ENCODE assay signal across 8 cellular contexts in genomic region chr19:49808762-49809154, GRCh38. TPM values are rescaled to one million over a fixed set of nuclear protein-coding genes. Genes with fewer than 3 reads are reported as not detected.
A peak's percentile ranks its signal among the peaks of the same experiment; 100 is the strongest.
DNase-seq lines count a peak whose midpoint lies in the region; ATAC-seq and TF ChIP-seq lines count a peak whose summit lies in the region.

No MANE protein-coding gene starts in this region.

- peak; percentile 95 for DNase-seq in GM20000 (ENCODE audit: low spot score)
- peak; percentile 88 for DNase-seq in OCI-LY7 (ENCODE audit: low spot score)
- peak; percentile 85 for DNase-seq in fibroblast of gingiva (ENCODE audit: low read depth)
- peak; percentile 63 to 69 for DNase-seq in stimulated activated CD8-positive, alpha-beta memory T cell treated with anti-CD3 and anti-CD28 coated beads, Interleukin-4, amount 100 ng/mL, for 4 hours (ENCODE audit: low read depth in 2 of 2, low spot score in 1 of 2)

- CTCF ChIA-PET in OCI-LY7 (lab: Charles Lee; ENCODE audit: unreplicated experiment), result no interaction called here

- peak overlapping the region; percentile 61 for H3K4me3 ChIP-seq in OCI-LY7 (ENCODE audit: low read depth, low read length, poor library complexity, severe bottlenecking)
- H3K4me3 ChIP-seq in muscle layer of duodenum (ENCODE audit: low read depth in 1 of 2, low read length in 2 of 2), result peak overlapping the region; percentile 59 to 87

- no peaks in the 10 kb centered on the region for H3K79me2 ChIP-seq in OCI-LY7 (ENCODE audit: insufficient read depth, low read depth, low read length)

- peak; percentile 50 for ATAC-seq in activated T-helper 17 cell treated with anti-CD3 and anti-CD28 coated beads, Interleukin-2, amount 50 U/mL, for 72 hours (replicated peaks)
- ATAC-seq in GM21447 (IDR thresholded peaks at IDR 0.05; ENCODE audit: unreplicated experiment) (no peak), HG03469 (IDR thresholded peaks at IDR 0.05; ENCODE audit: unreplicated experiment) (no peak)

- H3K27ac ChIP-seq in OCI-LY7 (ENCODE audit: low read depth, low read length, poor library complexity, severe bottlenecking) (no peak overlapping the region), muscle layer of duodenum (ENCODE audit: low read length) (no peak overlapping the region)

- peak overlapping the region; percentile 66 for H3K4me2 ChIP-seq in OCI-LY7 (ENCODE audit: low read length)

- H4K20me1 ChIP-seq in OCI-LY7 (ENCODE audit: insufficient read depth, low read length), result no peaks in the 10 kb centered on the region

- H3K9me3 ChIP-seq in OCI-LY7 (ENCODE audit: low read length), result no peaks in the 10 kb centered on the region
- H3K9me3 ChIP-seq in muscle layer of duodenum (ENCODE audit: control insufficient read depth in 1 of 2, low read length in 2 of 2), result no peaks in the 10 kb centered on the region

- H3K4me3 Mint-ChIP-seq in activated T-helper 17 cell treated with anti-CD3 and anti-CD28 coated beads, Interleukin-2, amount 50 U/mL, for 72 hours, result peak overlapping the region; percentile 86

- POLR2A ChIA-PET in OCI-LY7 (lab: Charles Lee), result no interaction called here

- H3K4me1 Mint-ChIP-seq in activated T-helper 17 cell treated with anti-CD3 and anti-CD28 coated beads, Interleukin-2, amount 50 U/mL, for 72 hours, result peaks cover 17% of the 10 kb centered on the region

- H3K9me2 ChIP-seq in OCI-LY7 (ENCODE audit: insufficient read depth, low read length), result no peaks in the 10 kb centered on the region

- H3K9me3 Mint-ChIP-seq in activated T-helper 17 cell treated with anti-CD3 and anti-CD28 coated beads, Interleukin-2, amount 50 U/mL, for 72 hours, result no peaks in the 10 kb centered on the region

- BruUV-seq in OCI-LY7 (replicated peaks; lab: Mats Ljungman, UMichigan), result no TSS peak

- no peaks in the 10 kb centered on the region for H3K27me3 ChIP-seq in muscle layer of duodenum (ENCODE audit: low read depth, low read length)

- H3K27ac Mint-ChIP-seq in activated T-helper 17 cell treated with anti-CD3 and anti-CD28 coated beads, Interleukin-2, amount 50 U/mL, for 72 hours, result peak overlapping the region; percentile 92

- peaks cover 37% of the 10 kb centered on the region for H3K36me3 ChIP-seq in OCI-LY7 (ENCODE audit: insufficient read depth, low read length)
- H3K36me3 ChIP-seq in muscle layer of duodenum (ENCODE audit: control insufficient read depth in 1 of 2, insufficient read depth in 2 of 2, low read length in 2 of 2), result peaks cover 0 to 13% of the 10 kb centered on the region in 2 donors

- H3K27me3 Mint-ChIP-seq in activated T-helper 17 cell treated with anti-CD3 and anti-CD28 coated beads, Interleukin-2, amount 50 U/mL, for 72 hours, result no peaks in the 10 kb centered on the region

- TF ChIP-seq CTCF in GM20000 (IDR thresholded peaks at IDR 0.05; ENCODE audit: extremely low read depth, missing control alignments) (no peak), OCI-LY7 (conservative IDR thresholded peaks at IDR 0.05; ENCODE audit: low read length) (no peak)

- intact Hi-C loops in OCI-LY7 (cut with micrococcal nuclease; ENCODE audit: unreplicated experiment), result no loop called here

- H3K4me1 ChIP-seq in OCI-LY7 (ENCODE audit: insufficient read depth, low read length, poor library complexity, severe bottlenecking) (peaks cover 30% of the 10 kb centered on the region), muscle layer of duodenum (ENCODE audit: control insufficient read depth in 1 of 2, insufficient read depth in 2 of 2, low read length in 2 of 2) (peaks cover 0 to 19% of the 10 kb centered on the region in 2 donors)

- no peak overlapping the region for H2AFZ ChIP-seq in OCI-LY7 (ENCODE audit: low read length)

- H3K36me3 Mint-ChIP-seq in activated T-helper 17 cell treated with anti-CD3 and anti-CD28 coated beads, Interleukin-2, amount 50 U/mL, for 72 hours (ENCODE audit: low read depth), result peaks cover 16% of the 10 kb centered on the region

RNA-seq across cellular contexts. Expression of gene FUZ, which starts 4.3 kb away (rescaled TPM):
- total RNA-seq in OCI-LY7 (2014; rRNA removed; shearing (Covaris generic)), result 33.6 and 35.1 TPM in 2 replicates
- 28.1 and 34.6 TPM in 2 replicates for total RNA-seq in OCI-LY7 (2022)
- total RNA-seq in activated T-helper 17 cell treated with anti-CD3 and anti-CD28 coated beads, Interleukin-2, amount 50 U/mL, for 72 hours, result 10 to 100 TPM; 15.5 to 19.1 TPM

RNA-seq across cellular contexts. Expression of gene MED25, which starts 9.3 kb away (rescaled TPM):
- total RNA-seq in OCI-LY7 (2014; rRNA removed; shearing (Covaris generic)), result 73.5 and 85.1 TPM in 2 replicates
- total RNA-seq in OCI-LY7 (2022), result 111 and 146 TPM in 2 replicates
- total RNA-seq in activated T-helper 17 cell treated with anti-CD3 and anti-CD28 coated beads, Interleukin-2, amount 50 U/mL, for 72 hours, result 10 to 100 TPM; 55.6 to 56.1 TPM

RNA-seq across cellular contexts. Expression of gene AP2A1, which starts 42.0 kb away (rescaled TPM):
- total RNA-seq in OCI-LY7 (2014; rRNA removed; shearing (Covaris generic)), result 29.7 and 47.4 TPM in 2 replicates
- 46.9 and 50.4 TPM in 2 replicates for total RNA-seq in OCI-LY7 (2022)
- total RNA-seq in activated T-helper 17 cell treated with anti-CD3 and anti-CD28 coated beads, Interleukin-2, amount 50 U/mL, for 72 hours, result 10 to 100 TPM; 77.5 to 87.0 TPM

RNA-seq across cellular contexts. Expression of gene PTOV1, which starts 42.2 kb away (rescaled TPM):
- total RNA-seq in OCI-LY7 (2014; rRNA removed; shearing (Covaris generic)), result 101 and 124 TPM in 2 replicates
- 105 and 114 TPM in 2 replicates for total RNA-seq in OCI-LY7 (2022)
- total RNA-seq in activated T-helper 17 cell treated with anti-CD3 and anti-CD28 coated beads, Interleukin-2, amount 50 U/mL, for 72 hours, result 100 to 1,000 TPM in 1 of 2 donors, 10 to 100 TPM in 1; 82.7 to 109 TPM

RNA-seq across cellular contexts. Expression of gene TSKS, which starts 45.7 kb away (rescaled TPM):
- total RNA-seq in OCI-LY7 (2014; rRNA removed; shearing (Covaris generic)), result not detected in 2 replicates
- not detected in 2 replicates for total RNA-seq in OCI-LY7 (2022)
- total RNA-seq in activated T-helper 17 cell treated with anti-CD3 and anti-CD28 coated beads, Interleukin-2, amount 50 U/mL, for 72 hours, result under 1 TPM; 0.32 to 0.45 TPM
